ENCODE assay signal across 30 cellular contexts in genomic region chr15:61503383-61503969, GRCh38.
"Had no signal": no experiment of that assay in that cellular context is flagged by ENCODE, and none has a peak within 500 bp of the region (broad histone marks: within the 10 kb centered on the region; RNA-seq: fewer than 3 reads in every experiment).

No MANE protein-coding gene starts in this region.

- H3K27ac ChIP-seq: ascending aorta, cardiac muscle cell, VCaP had no signal

- H3K36me3 ChIP-seq: ascending aorta, cardiac muscle cell had no signal

- H3K4me1 ChIP-seq: ascending aorta had no signal

- H3K9me3 ChIP-seq: ascending aorta had no signal

- H3K27me3 ChIP-seq: ascending aorta, cardiac muscle cell had no signal

- DNase-seq: activated B cell treated with CpG ODN at 0.5 μM for 24 hours; activated CD4-positive, alpha-beta memory T cell treated with anti-CD3 and anti-CD28 coated beads for 36 hours; activated CD4-positive, alpha-beta T cell treated with anti-CD3 and anti-CD28 coated beads for 4 hours; activated CD4-positive, alpha-beta T cell treated with anti-CD3 and anti-CD28 coated beads, Interleukin-2, amount 10 ng/mL, durations not matched to agents 24 days and 14 days; activated CD4-positive, alpha-beta T cell treated with anti-CD3 and anti-CD28 coated beads, Interleukin-2, amount 50 U/mL, for 1 hour; activated CD4-positive, alpha-beta T cell treated with anti-CD3 and anti-CD28 coated beads, Interleukin-2, amount 50 U/mL, for 4 hours; activated CD4-positive, CD25-positive, alpha-beta regulatory T cell treated with anti-CD3 and anti-CD28 coated beads, Interleukin-2, amount 50 U/mL, for 72 hours; activated CD8-positive, alpha-beta memory T cell treated with anti-CD3 and anti-CD28 coated beads, Interleukin-2, amount 50 U/mL, for 4 hours; activated CD8-positive, alpha-beta T cell treated with anti-CD3 and anti-CD28 coated beads for 36 hours; activated effector memory CD4-positive, alpha-beta T cell treated with anti-CD3 and anti-CD28 coated beads, Interleukin-2, amount 50 U/mL, for 16 hours; activated gamma-delta T cell treated with Interleukin-2 at 50 U/mL for 16 hours; activated naive CD4-positive, alpha-beta T cell treated with anti-CD3 and anti-CD28 coated beads, Interleukin-2, amount 10 ng/mL, durations not matched to agents 7 days and 5 days; activated naive CD4-positive, alpha-beta T cell treated with Interleukin-2 at 50 U/mL for 16 hours; activated naive CD8-positive, alpha-beta T cell treated with anti-CD3 and anti-CD28 coated beads, Interleukin-2, amount 10 ng/mL, durations not matched to agents 7 days and 5 days; activated naive CD8-positive, alpha-beta T cell treated with anti-CD3 and anti-CD28 coated beads, Interleukin-2, amount 50 U/mL, for 24 hours; activated T-cell treated with anti-CD3 and anti-CD28 coated beads for 4 hours; activated T-cell treated with anti-CD3 and anti-CD28 coated beads, Interleukin-2, amount 50 U/mL, for 1 hour; activated T-cell treated with anti-CD3 and anti-CD28 coated beads, Interleukin-2, amount 50 U/mL, for 4 hours; activated T-cell treated with anti-CD3 and anti-CD28 coated beads, Interleukin-2, amount 50 U/mL, for 72 hours; amygdala; anterior cingulate cortex; caudate nucleus; cerebellar nuclear complex; T-cell; T-helper 2 cell; T-helper 9 cell had no signal

- ATAC-seq: activated CD8-positive, alpha-beta T cell treated with anti-CD3 and anti-CD28 coated beads for 36 hours; activated naive CD8-positive, alpha-beta T cell treated with anti-CD3 and anti-CD28 coated beads, Interleukin-2, amount 50 U/mL, for 24 hours; activated T-cell treated with anti-CD3 and anti-CD28 coated beads, Interleukin-2, amount 50 U/mL, for 4 hours; activated T-cell treated with anti-CD3 and anti-CD28 coated beads, Interleukin-2, amount 50 U/mL, for 72 hours; activated T-helper 17 cell treated with anti-CD3 and anti-CD28 coated beads, Interleukin-2, amount 50 U/mL, for 72 hours; T-cell had no signal

- H3K4me3 ChIP-seq: ascending aorta, cardiac muscle cell had no signal
